In the genomic region with DNA sequence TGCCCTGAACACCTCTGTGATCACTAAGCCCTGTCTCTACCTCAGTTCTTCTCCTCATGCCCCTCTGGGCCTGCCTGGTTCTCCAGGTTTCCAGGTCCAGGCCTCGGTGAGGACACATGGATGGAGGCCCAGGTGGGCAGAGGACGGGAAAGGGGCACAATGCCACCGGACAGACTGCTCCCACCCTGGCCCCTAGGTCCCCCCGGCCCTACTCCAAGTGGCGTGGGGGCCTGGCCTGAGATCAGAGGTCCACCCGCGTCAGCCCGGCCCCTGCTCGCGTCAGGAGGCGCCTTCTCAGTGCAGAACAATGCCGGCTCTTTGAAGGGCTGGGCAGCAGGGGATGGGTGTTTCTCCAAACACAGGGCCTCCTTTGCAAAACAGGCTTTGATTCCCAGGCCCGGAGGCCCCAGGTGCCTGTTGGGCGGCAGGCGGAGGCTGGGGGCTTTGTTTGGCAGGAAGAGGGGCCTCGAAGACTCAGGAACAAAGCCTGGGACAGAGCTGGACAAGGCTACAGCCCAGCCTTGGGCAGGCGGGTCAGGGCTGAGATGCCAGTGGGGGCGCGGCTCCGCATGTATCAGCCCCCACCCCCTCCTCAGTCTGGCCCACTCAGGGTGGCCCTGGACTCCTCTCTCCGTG, we compare ENCODE assay signal across 1 cellular context.
A peak's percentile ranks its signal among the peaks of the same experiment; 100 is the strongest.
TF ChIP-seq lines count a peak whose summit lies in the region.

No MANE protein-coding gene starts in this region.

TF ChIP-seq in HepG2, 621 proteins besides CTCF, POLR2A, EP300 and RAD21 (continued from another document):
- TF ChIP-seq ZGPAT (CRISPR knock-in tag; IDR thresholded peaks at IDR 0.05), result peak; percentile 86
- TF ChIP-seq NFE2L2 (IDR thresholded peaks at IDR 0.05; ENCODE audit: low read length), result no peak
- TF ChIP-seq MXI1 (IDR thresholded peaks at IDR 0.05; ENCODE audit: borderline replicate concordance, low read depth, low read length), result no peak
- TF ChIP-seq, protein P1, sequence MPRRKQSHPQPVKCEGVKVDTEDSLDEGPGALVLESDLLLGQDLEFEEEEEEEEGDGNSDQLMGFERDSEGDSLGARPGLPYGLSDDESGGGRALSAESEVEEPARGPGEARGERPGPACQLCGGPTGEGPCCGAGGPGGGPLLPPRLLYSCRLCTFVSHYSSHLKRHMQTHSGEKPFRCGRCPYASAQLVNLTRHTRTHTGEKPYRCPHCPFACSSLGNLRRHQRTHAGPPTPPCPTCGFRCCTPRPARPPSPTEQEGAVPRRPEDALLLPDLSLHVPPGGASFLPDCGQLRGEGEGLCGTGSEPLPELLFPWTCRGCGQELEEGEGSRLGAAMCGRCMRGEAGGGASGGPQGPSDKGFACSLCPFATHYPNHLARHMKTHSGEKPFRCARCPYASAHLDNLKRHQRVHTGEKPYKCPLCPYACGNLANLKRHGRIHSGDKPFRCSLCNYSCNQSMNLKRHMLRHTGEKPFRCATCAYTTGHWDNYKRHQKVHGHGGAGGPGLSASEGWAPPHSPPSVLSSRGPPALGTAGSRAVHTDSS (CRISPR knock-in tag; conservative IDR thresholded peaks at IDR 0.05), result no peak
- peak; percentile 54; the same call in 1 of the 2 replicates for TF ChIP-seq ZNF317 (CRISPR knock-in tag; IDR thresholded peaks at IDR 0.05)
- no peak; the same call in 1 of the 2 replicates for TF ChIP-seq MIER3 (CRISPR knock-in tag; IDR thresholded peaks at IDR 0.05; ENCODE audit: borderline replicate concordance)
- TF ChIP-seq WIZ (CRISPR knock-in tag; IDR thresholded peaks at IDR 0.05), result peak; percentile 57; the same call in 1 of the 2 replicates
- TF ChIP-seq ISL2 (CRISPR knock-in tag; IDR thresholded peaks at IDR 0.05), result peak; percentile 90
- TF ChIP-seq MTF2 (CRISPR knock-in tag; IDR thresholded peaks at IDR 0.05; ENCODE audit: borderline replicate concordance), result no peak
- TF ChIP-seq ZNF546 (CRISPR knock-in tag; conservative IDR thresholded peaks at IDR 0.05), result 0 out of 2 replicates have a peak, but pooled peaks have one; percentile 34
- no peak for TF ChIP-seq SMARCC2 (IDR thresholded peaks at IDR 0.05)
- peak; percentile 46; the same call in 1 of the 2 replicates for TF ChIP-seq ETV6 (CRISPR knock-in tag; conservative IDR thresholded peaks at IDR 0.05)
- TF ChIP-seq ZNF232 (CRISPR knock-in tag; IDR thresholded peaks at IDR 0.05; ENCODE audit: borderline replicate concordance), result no peak
- TF ChIP-seq ATF1 (CRISPR knock-in tag; IDR thresholded peaks at IDR 0.05), result no peak
- 0 out of 2 replicates have a peak, but pooled peaks have one; percentile 24 for TF ChIP-seq GLI4 (CRISPR knock-in tag; IDR thresholded peaks at IDR 0.05; ENCODE audit: borderline replicate concordance)
- TF ChIP-seq ZNF879 (CRISPR knock-in tag; IDR thresholded peaks at IDR 0.05), result no peak
- TF ChIP-seq ZNF512 (CRISPR knock-in tag; IDR thresholded peaks at IDR 0.05), result no peak
- TF ChIP-seq HNRNPH1 (optimal IDR thresholded peaks at IDR 0.05; ENCODE audit: low read depth, low read length), result peak; percentile 23
- no peak for TF ChIP-seq MATR3 (CRISPR knock-in tag; IDR thresholded peaks at IDR 0.05)
- TF ChIP-seq KMT2B (CRISPR knock-in tag; IDR thresholded peaks at IDR 0.05), result peak; percentile 9; the same call in 1 of the 2 replicates
- TF ChIP-seq ZNF674 (CRISPR knock-in tag; IDR thresholded peaks at IDR 0.05; ENCODE audit: low read depth), result no peak
- peak; percentile 61 for TF ChIP-seq POLR2G (IDR thresholded peaks at IDR 0.05; ENCODE audit: low read depth, low read length)
- TF ChIP-seq, protein P2, sequence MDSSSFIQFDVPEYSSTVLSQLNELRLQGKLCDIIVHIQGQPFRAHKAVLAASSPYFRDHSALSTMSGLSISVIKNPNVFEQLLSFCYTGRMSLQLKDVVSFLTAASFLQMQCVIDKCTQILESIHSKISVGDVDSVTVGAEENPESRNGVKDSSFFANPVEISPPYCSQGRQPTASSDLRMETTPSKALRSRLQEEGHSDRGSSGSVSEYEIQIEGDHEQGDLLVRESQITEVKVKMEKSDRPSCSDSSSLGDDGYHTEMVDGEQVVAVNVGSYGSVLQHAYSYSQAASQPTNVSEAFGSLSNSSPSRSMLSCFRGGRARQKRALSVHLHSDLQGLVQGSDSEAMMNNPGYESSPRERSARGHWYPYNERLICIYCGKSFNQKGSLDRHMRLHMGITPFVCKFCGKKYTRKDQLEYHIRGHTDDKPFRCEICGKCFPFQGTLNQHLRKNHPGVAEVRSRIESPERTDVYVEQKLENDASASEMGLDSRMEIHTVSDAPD (CRISPR knock-in tag; IDR thresholded peaks at IDR 0.05), result peak; percentile 66; the same call in 1 of the 2 replicates
- TF ChIP-seq HOXA3 (CRISPR knock-in tag; IDR thresholded peaks at IDR 0.05), result peak; percentile 81
- TF ChIP-seq ERF (CRISPR knock-in tag; IDR thresholded peaks at IDR 0.05), result peak; percentile 79
- peak; percentile 78 for TF ChIP-seq PHF8 (CRISPR knock-in tag; IDR thresholded peaks at IDR 0.05)
- peak; percentile 90 for TF ChIP-seq CREM (IDR thresholded peaks at IDR 0.05)
- TF ChIP-seq CREM (CRISPR knock-in tag; IDR thresholded peaks at IDR 0.05), result no peak
- TF ChIP-seq ZNF644 (CRISPR knock-in tag; IDR thresholded peaks at IDR 0.05; ENCODE audit: low read depth), result 0 out of 2 replicates have a peak, but pooled peaks have one; percentile 9
- TF ChIP-seq HMG20A (CRISPR knock-in tag; IDR thresholded peaks at IDR 0.05; ENCODE audit: borderline replicate concordance), result peak; percentile 51; the same call in 1 of the 2 replicates
- TF ChIP-seq KLF13 (CRISPR knock-in tag; IDR thresholded peaks at IDR 0.05), result no peak
- no peak for TF ChIP-seq ZNF724P (CRISPR knock-in tag; IDR thresholded peaks at IDR 0.05; ENCODE audit: borderline replicate concordance)
- no peak for TF ChIP-seq SIN3A (IDR thresholded peaks at IDR 0.05; ENCODE audit: borderline replicate concordance, low read depth, low read length)
- no peak for TF ChIP-seq PLRG1 (conservative IDR thresholded peaks at IDR 0.05)
- peak; percentile 72; the same call in 1 of the 2 replicates for TF ChIP-seq NR2F2 (IDR thresholded peaks at IDR 0.05; ENCODE audit: borderline replicate concordance, low read depth)
- TF ChIP-seq, protein P3, sequence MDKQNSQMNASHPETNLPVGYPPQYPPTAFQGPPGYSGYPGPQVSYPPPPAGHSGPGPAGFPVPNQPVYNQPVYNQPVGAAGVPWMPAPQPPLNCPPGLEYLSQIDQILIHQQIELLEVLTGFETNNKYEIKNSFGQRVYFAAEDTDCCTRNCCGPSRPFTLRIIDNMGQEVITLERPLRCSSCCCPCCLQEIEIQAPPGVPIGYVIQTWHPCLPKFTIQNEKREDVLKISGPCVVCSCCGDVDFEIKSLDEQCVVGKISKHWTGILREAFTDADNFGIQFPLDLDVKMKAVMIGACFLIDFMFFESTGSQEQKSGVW (CRISPR knock-in tag; IDR thresholded peaks at IDR 0.05; ENCODE audit: borderline replicate concordance), result no peak
- TF ChIP-seq, protein P4, sequence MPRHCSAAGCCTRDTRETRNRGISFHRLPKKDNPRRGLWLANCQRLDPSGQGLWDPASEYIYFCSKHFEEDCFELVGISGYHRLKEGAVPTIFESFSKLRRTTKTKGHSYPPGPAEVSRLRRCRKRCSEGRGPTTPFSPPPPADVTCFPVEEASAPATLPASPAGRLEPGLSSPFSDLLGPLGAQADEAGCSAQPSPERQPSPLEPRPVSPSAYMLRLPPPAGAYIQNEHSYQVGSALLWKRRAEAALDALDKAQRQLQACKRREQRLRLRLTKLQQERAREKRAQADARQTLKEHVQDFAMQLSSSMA (CRISPR knock-in tag; IDR thresholded peaks at IDR 0.05), result no peak
- TF ChIP-seq ZMYM3 (CRISPR knock-in tag; IDR thresholded peaks at IDR 0.05), result no peak; the same call in 1 of the 2 replicates
- no peak for TF ChIP-seq MAFK (conservative IDR thresholded peaks at IDR 0.05 in 1 of 2, IDR thresholded peaks at IDR 0.05 in 1 of 2; ENCODE audit: low read length in 2 of 2)
- TF ChIP-seq ZNF761 (CRISPR knock-in tag; conservative IDR thresholded peaks at IDR 0.05), result no peak
- no peak for TF ChIP-seq CREB1 (IDR thresholded peaks at IDR 0.05)
- no peak; the same call in none of the 2 replicates for TF ChIP-seq CREB1 (CRISPR knock-in tag; IDR thresholded peaks at IDR 0.05)
- no peak for TF ChIP-seq LCORL (IDR thresholded peaks at IDR 0.05)
- TF ChIP-seq LCORL (CRISPR knock-in tag; IDR thresholded peaks at IDR 0.05), result no peak; the same call in 1 of the 2 replicates
- no peak; the same call in 1 of the 2 replicates for TF ChIP-seq YEATS2 (CRISPR knock-in tag; IDR thresholded peaks at IDR 0.05; ENCODE audit: borderline replicate concordance)
- no peak for TF ChIP-seq JARID2 (CRISPR knock-in tag; IDR thresholded peaks at IDR 0.05; ENCODE audit: insufficient replicate concordance)
- TF ChIP-seq ZNF414 (CRISPR knock-in tag; IDR thresholded peaks at IDR 0.05), result no peak
- TF ChIP-seq ZMYM4 (CRISPR knock-in tag; IDR thresholded peaks at IDR 0.05), result no peak; the same call in 1 of the 2 replicates
- peak; percentile 54 for TF ChIP-seq SPEN (CRISPR knock-in tag; IDR thresholded peaks at IDR 0.05; ENCODE audit: low read depth)
- no peak for TF ChIP-seq EEA1 (CRISPR knock-in tag; IDR thresholded peaks at IDR 0.05; ENCODE audit: borderline replicate concordance)
- TF ChIP-seq ZNF790 (CRISPR knock-in tag; IDR thresholded peaks at IDR 0.05; ENCODE audit: borderline replicate concordance), result no peak
- TF ChIP-seq PAX8 (CRISPR knock-in tag; IDR thresholded peaks at IDR 0.05; ENCODE audit: borderline replicate concordance), result no peak
- TF ChIP-seq ATF7 (IDR thresholded peaks at IDR 0.05), result no peak
- TF ChIP-seq ATF7 (CRISPR knock-in tag; IDR thresholded peaks at IDR 0.05), result peak; percentile 55; the same call in 1 of the 2 replicates
- no peak for TF ChIP-seq ZBTB3 (CRISPR knock-in tag; IDR thresholded peaks at IDR 0.05; ENCODE audit: borderline replicate concordance, low read depth)
- TF ChIP-seq ZNF552 (CRISPR knock-in tag; IDR thresholded peaks at IDR 0.05; ENCODE audit: borderline replicate concordance), result no peak; the same call in 1 of the 2 replicates
- no peak for TF ChIP-seq GRHL1 (CRISPR knock-in tag; conservative IDR thresholded peaks at IDR 0.05)
TF ChIP-seq in HepG2: peak in this region for 206.
